In genomic region chr7:149838224-149838991, GRCh38 we compare ENCODE assay signal across 8 cellular contexts. TPM values are rescaled to one million over a fixed set of nuclear protein-coding genes. Genes with fewer than 3 reads are reported as not detected.
DNase-seq lines count a peak whose midpoint lies in the region; ATAC-seq and TF ChIP-seq lines count a peak whose summit lies in the region.

TSS of gene ZNF862 (plus strand) at chr7:149838375. CDS start at chr7:149838612, 237 bp downstream.

- H3K4me1 ChIP-seq in ascending aorta (peaks cover 0 to 8% of the 10 kb centered on the region in 2 donors), right cardiac atrium (ENCODE audit: control insufficient read depth, insufficient read depth, low read length) (peaks cover 3% of the 10 kb centered on the region), vagina (peaks cover 12% of the 10 kb centered on the region)

- peak in 1 of 2 donors; percentile 72 for TF ChIP-seq POLR2A in vagina (IDR thresholded peaks at IDR 0.05)

- H3K27ac ChIP-seq in ascending aorta: peak within 1 kb of the TSS; percentile 86 to 93
- peak within 1 kb of the TSS; percentile 65 for H3K27ac ChIP-seq in right cardiac atrium (ENCODE audit: low read length)
- peak within 1 kb of the TSS; percentile 86 for H3K27ac ChIP-seq in vagina

- peaks cover 18% of the 10 kb centered on the region for H3K4me1 Mint-ChIP-seq in T-helper 2 cell treated with Interferon-gamma antibody and Interleukin-4, amounts not matched to agents 5 μg/mL and 100 μg/mL, for 36 hours (ENCODE audit: low read depth)

- H3K9me3 Mint-ChIP-seq in T-helper 2 cell treated with Interferon-gamma antibody and Interleukin-4, amounts not matched to agents 5 μg/mL and 100 μg/mL, for 36 hours: no peaks in the 10 kb centered on the region

- H3K27me3 ChIP-seq in ascending aorta (no peaks in the 10 kb centered on the region), right cardiac atrium (ENCODE audit: control insufficient read depth, insufficient read depth) (no peaks in the 10 kb centered on the region), vagina (no peaks in the 10 kb centered on the region)

- intact Hi-C loops in ascending aorta (cut with DNase I) (loop anchor here (1.0 to 10.0 kb wide), 10 partner anchors 35 to 1186 kb away; partner anchors contain the start of genes ABCB8, ATG9B, ATP6V0E2 and PDIA4), right cardiac atrium (cut with DNase I) (no loop called here), vagina (cut with DNase I) (no loop called here)

- under 1% methylated on average over 86 of the region's 86 CpGs for WGBS in right cardiac atrium

- peak; percentile 98 for ATAC-seq in GM18502 (IDR thresholded peaks at IDR 0.05; ENCODE audit: poor library complexity, unreplicated experiment)
- ATAC-seq in HG02970 (IDR thresholded peaks at IDR 0.05; ENCODE audit: low FRiP score, unreplicated experiment): peak; percentile 96
- peak; percentile 99 for ATAC-seq in right cardiac atrium

- TF ChIP-seq CTCF in ascending aorta (IDR thresholded peaks at IDR 0.05): no peak
- TF ChIP-seq CTCF in vagina (IDR thresholded peaks at IDR 0.05): no peak

- peak within 1 kb of the TSS; percentile 87 for H3K4me3 Mint-ChIP-seq in T-helper 2 cell treated with Interferon-gamma antibody and Interleukin-4, amounts not matched to agents 5 μg/mL and 100 μg/mL, for 36 hours

- H3K27ac Mint-ChIP-seq in T-helper 2 cell treated with Interferon-gamma antibody and Interleukin-4, amounts not matched to agents 5 μg/mL and 100 μg/mL, for 36 hours: peak within 1 kb of the TSS; percentile 53

- H3K36me3 ChIP-seq in ascending aorta: no peaks in the 10 kb centered on the region
- no peaks in the 10 kb centered on the region for H3K36me3 ChIP-seq in vagina

- DNase-seq in NCI-H1930 (lab: John Stamatoyannopoulos, UW) (peak; percentile 99), ascending aorta (ENCODE audit: low spot score in 2 of 2) (peak; percentile 92 to 98), right cardiac atrium (peak; percentile 99), putamen (ENCODE audit: low spot score) (peak; percentile 99), vagina (ENCODE audit: extremely low spot score in 2 of 2) (peak in 1 of 2 donors; percentile 99)
- peak; percentile 96 for DNase-seq in T-helper 2 cell treated with Interferon-gamma antibody and Interleukin-4, amounts not matched to agents 5 μg/mL and 100 μg/mL, for 36 hours (ENCODE audit: low spot score)

- H3K4me3 ChIP-seq in ascending aorta (peak within 1 kb of the TSS; percentile 84 to 94), right cardiac atrium (ENCODE audit: low read length) (peak within 1 kb of the TSS; percentile 87), vagina (peak within 1 kb of the TSS; percentile 87)

- H3K36me3 Mint-ChIP-seq in T-helper 2 cell treated with Interferon-gamma antibody and Interleukin-4, amounts not matched to agents 5 μg/mL and 100 μg/mL, for 36 hours (ENCODE audit: low read depth): peaks cover 3% of the 10 kb centered on the region

- peaks cover 12% of the 10 kb centered on the region for H3K27me3 Mint-ChIP-seq in T-helper 2 cell treated with Interferon-gamma antibody and Interleukin-4, amounts not matched to agents 5 μg/mL and 100 μg/mL, for 36 hours (ENCODE audit: low read depth)

- H3K9me3 ChIP-seq in ascending aorta (no peaks in the 10 kb centered on the region), right cardiac atrium (ENCODE audit: control insufficient read depth, low read length) (no peaks in the 10 kb centered on the region), vagina (no peaks in the 10 kb centered on the region)

RNA-seq across cellular contexts. Expression of gene ZNF862, which starts in this region (rescaled TPM):
- total RNA-seq in ascending aorta (1.7 TPM), right cardiac atrium (10 to 100 TPM in 3 of 4 donors, 1 to 10 TPM in 1; 9.0 to 15.9 (median 14.2) TPM), vagina (21.1 TPM)
- 7.8 TPM for polyA plus RNA-seq in right cardiac atrium
